8 cellular contexts compared by ENCODE assay signal in genomic region chr2:128091691-128092050, GRCh38. TPM values are rescaled to one million over a fixed set of nuclear protein-coding genes. Genes with fewer than 3 reads are reported as not detected.
DNase-seq lines count a peak whose midpoint lies in the region; ATAC-seq and TF ChIP-seq lines count a peak whose summit lies in the region.

No MANE protein-coding gene starts in this region.

- H3K4me2 ChIP-seq in neural progenitor cell: peak overlapping the region; percentile 86

- TF ChIP-seq CTCF in 22Rv1 (IDR thresholded peaks at IDR 0.05): no peak
- no peak for TF ChIP-seq CTCF in epithelial cell of proximal tubule (conservative IDR thresholded peaks at IDR 0.05; ENCODE audit: low read depth, low read length)
- no peak for TF ChIP-seq CTCF in neural progenitor cell (IDR thresholded peaks at IDR 0.05)

- H3K9ac ChIP-seq in neural progenitor cell: peak overlapping the region; percentile 77

- H3K27me3 Mint-ChIP-seq in neural progenitor cell (ENCODE audit: insufficient read depth, low read depth): peaks cover 4% of the 10 kb centered on the region

- H3K27ac ChIP-seq in 22Rv1 (peak overlapping the region; percentile 68), neural progenitor cell (peak overlapping the region; percentile 58)

- peak overlapping the region; percentile 100 for H3K4me3 ChIP-seq in epithelial cell of proximal tubule (ENCODE audit: low read depth, low read length)
- H3K4me3 ChIP-seq in neural progenitor cell: peak overlapping the region; percentile 74

- H3K36me3 ChIP-seq in neural progenitor cell: no peaks in the 10 kb centered on the region

- H3K27ac Mint-ChIP-seq in neural progenitor cell: no peak overlapping the region

- H4K20me1 ChIP-seq in neural progenitor cell (ENCODE audit: low read depth): peaks cover 13% of the 10 kb centered on the region

- peak overlapping the region; percentile 82 for H2AFZ ChIP-seq in neural progenitor cell (replicated peaks)

- ATAC-seq in GM19395 (IDR thresholded peaks at IDR 0.05; ENCODE audit: unreplicated experiment): peak; percentile 13

- H3K4me1 ChIP-seq in neural progenitor cell: no peaks in the 10 kb centered on the region

- H3K9me3 ChIP-seq in neural progenitor cell (ENCODE audit: low read depth): no peaks in the 10 kb centered on the region

- H3K27me3 ChIP-seq in neural progenitor cell: no peaks in the 10 kb centered on the region

- H3K36me3 Mint-ChIP-seq in neural progenitor cell: no peaks in the 10 kb centered on the region

- H3K79me2 ChIP-seq in neural progenitor cell (ENCODE audit: low read depth): peaks cover 53% of the 10 kb centered on the region

- peaks cover 18% of the 10 kb centered on the region for H3K4me1 Mint-ChIP-seq in neural progenitor cell

- H3K9me3 Mint-ChIP-seq in neural progenitor cell: no peaks in the 10 kb centered on the region

- H3K4me3 Mint-ChIP-seq in neural progenitor cell: peak overlapping the region; percentile 95

- DNase-seq in SW480 (ENCODE audit: low spot score) (peak; percentile 27), epithelial cell of proximal tubule (ENCODE audit: low read depth) (peak; percentile 4), neural progenitor cell (ENCODE audit: low spot score) (no peak), NCI-H2171 treated with DMSO at 0.1 percent for 48 hours (lab: John Stamatoyannopoulos, UW) (no peak), COR-L47 (lab: John Stamatoyannopoulos, UW) (no peak), foreskin melanocyte (no peak)

- H3F3A ChIP-seq in neural progenitor cell (ENCODE audit: low read depth): peaks cover 13% of the 10 kb centered on the region

RNA-seq across cellular contexts. Expression of gene UGGT1, which starts 0.7 kb away (rescaled TPM):
- total RNA-seq in epithelial cell of proximal tubule (31.2 and 43.2 TPM in 2 replicates), neural progenitor cell (ENCODE audit: low replicate concordance) (48.2 and 56.3 TPM in 2 replicates)

Comparison
In these comparisons a context has a peak if more than half of its experiments do, and no peak if none do; other contexts are left out.
1. DNase-seq: peak in SW480 (single experiment) and epithelial cell of proximal tubule (single experiment); none in neural progenitor cell (single experiment), NCI-H2171 treated with DMSO at 0.1 percent for 48 hours (single experiment), COR-L47 (single experiment) and foreskin melanocyte (single experiment).